In genomic region chr6:32196682-32197616, GRCh38 we compare ENCODE assay signal across 8 cellular contexts. TPM values are rescaled to one million over a fixed set of nuclear protein-coding genes. Genes with fewer than 3 reads are reported as not detected.
A peak's percentile ranks its signal among the peaks of the same experiment; 100 is the strongest.
DNase-seq lines count a peak whose midpoint lies in the region; ATAC-seq, FAIRE-seq and TF ChIP-seq lines count a peak whose summit lies in the region.

No MANE protein-coding gene starts in this region.

- H3K56ac ChIP-seq in IMR-90 (ENCODE audit: extremely low read depth, insufficient read depth, low read length), result peak overlapping the region; percentile 39; the same call in 1 of the 2 replicates

- intact Hi-C loops in IMR-90 (cut with micrococcal nuclease), result loop anchor here (2.0 kb wide), 1 partner anchor 48 kb away; no protein-coding TSS in a partner anchor

- H2BK120ac ChIP-seq in IMR-90 (ENCODE audit: low read depth, low read length), result peak overlapping the region; percentile 61

- H3K4ac ChIP-seq in IMR-90 (ENCODE audit: low read depth, low read length), result peak overlapping the region; percentile 96

- peak overlapping the region; percentile 94 for H3K27ac ChIP-seq in A549
- peak overlapping the region; percentile 94 for H3K27ac ChIP-seq in IMR-90 (ENCODE audit: insufficient read depth, low read length)
- H3K27ac ChIP-seq in astrocyte (ENCODE audit: low read depth, low read length), result peak overlapping the region; percentile 100
- peak overlapping the region; percentile 100 for H3K27ac ChIP-seq in iPS-20b (ENCODE audit: low read length)

- H3K9me3 ChIP-seq in A549 (no peaks in the 10 kb centered on the region), IMR-90 (ENCODE audit: control insufficient read depth, insufficient read depth, low read length) (no peaks in the 10 kb centered on the region), astrocyte (ENCODE audit: insufficient read depth, low read depth, low read length) (no peaks in the 10 kb centered on the region), iPS-20b (ENCODE audit: insufficient read depth, low read depth, low read length) (no peaks in the 10 kb centered on the region)

- dilution Hi-C loops in IMR-90 (cut with HindIII; ENCODE audit: low sequenced_read_pairs, unreplicated experiment), result no loop called here

- H3K23ac ChIP-seq in IMR-90 (ENCODE audit: low read depth, low read length), result peak overlapping the region; percentile 63

- H3K4me1 ChIP-seq in A549 (peaks cover 24% of the 10 kb centered on the region), IMR-90 (ENCODE audit: control insufficient read depth, insufficient read depth, low read length) (peaks cover 10% of the 10 kb centered on the region), astrocyte (ENCODE audit: insufficient read depth, low read length) (peaks cover 21% of the 10 kb centered on the region), iPS-20b (ENCODE audit: insufficient read depth, low read length) (peaks cover 17% of the 10 kb centered on the region; the same call in 1 of the 2 replicates)

- H3K4me3 ChIP-seq in A549 (peak overlapping the region; percentile 74), IMR-90 (ENCODE audit: insufficient read depth, low read depth, low read length) (peak overlapping the region; percentile 67), astrocyte (ENCODE audit: insufficient read depth, low read depth, low read length) (peak overlapping the region; percentile 81), iPS-20b (ENCODE audit: low read length) (peak overlapping the region; percentile 99)

- H3K79me2 ChIP-seq in astrocyte (ENCODE audit: insufficient read depth, low read length), result peaks cover 2% of the 10 kb centered on the region

- peak overlapping the region; percentile 91 for H3K9ac ChIP-seq in IMR-90 (ENCODE audit: low read depth, low read length)
- peak overlapping the region; percentile 99 for H3K9ac ChIP-seq in astrocyte (ENCODE audit: low read length)
- peak overlapping the region; percentile 100 for H3K9ac ChIP-seq in iPS-20b (ENCODE audit: low read depth, low read length)

- no peaks in the 10 kb centered on the region for H3K9me3 Mint-ChIP-seq in astrocyte (ENCODE audit: unreplicated experiment)

- TF ChIP-seq RAD21 in A549 (conservative IDR thresholded peaks at IDR 0.05 in 1 of 2, IDR thresholded peaks at IDR 0.05 in 1 of 2), result no peak
- TF ChIP-seq RAD21 in IMR-90 (IDR thresholded peaks at IDR 0.05; ENCODE audit: low read length), result no peak

- TF ChIP-seq POLR2A in A549 (IDR thresholded peaks at IDR 0.05; ENCODE audit: low read length) (no peak), IMR-90 (IDR thresholded peaks at IDR 0.05; ENCODE audit: low read depth, low read length) (no peak)

- peak overlapping the region; percentile 50; the same call in 1 of the 3 replicates for H2BK15ac ChIP-seq in IMR-90 (ENCODE audit: low read depth, low read length)

- H3K9me1 ChIP-seq in IMR-90 (ENCODE audit: insufficient read depth, low read length), result peaks cover 24% of the 10 kb centered on the region

- no peak for ATAC-seq in A549
- no peak for ATAC-seq in IMR-90 (ENCODE audit: low read depth)

- H3K27me3 ChIP-seq in IMR-90 (ENCODE audit: control insufficient read depth, insufficient read depth, low read length) (peaks cover 7% of the 10 kb centered on the region; the same call in 1 of the 2 replicates), astrocyte (ENCODE audit: insufficient read depth, low read length) (no peaks in the 10 kb centered on the region), iPS-20b (ENCODE audit: insufficient read depth, low read length) (no peaks in the 10 kb centered on the region)

- peaks cover 4% of the 10 kb centered on the region for H3K27me3 Mint-ChIP-seq in astrocyte (ENCODE audit: low read depth, unreplicated experiment)

- H4K8ac ChIP-seq in IMR-90 (ENCODE audit: low read depth in 2 of 2, low read length in 2 of 2), result peak overlapping the region; percentile 98 to 99

- DNase-seq in A549 (ENCODE audit: low read depth in 1 of 2, low spot score in 1 of 2) (peak in 1 of 2 experiments; percentile 35), IMR-90 (peak; percentile 12), astrocyte (ENCODE audit: low read depth) (peak; percentile 6), T-helper 9 cell (no peak), NCI-H1694 treated with DMSO at 0.1 percent for 48 hours (lab: John Stamatoyannopoulos, UW) (no peak)
- DNase-seq in stimulated activated CD8-positive, alpha-beta memory T cell treated with anti-CD3 and anti-CD28 coated beads, Interleukin-4, amount 100 ng/mL, for 48 hours, result peak; percentile 33
- no peak for DNase-seq in activated effector memory CD4-positive, alpha-beta T cell treated with Interleukin-2 at 50 U/mL for 16 hours

- H2BK20ac ChIP-seq in IMR-90 (ENCODE audit: low read depth, low read length), result peak overlapping the region; percentile 40; the same call in 1 of the 2 replicates

- H2AK5ac ChIP-seq in IMR-90 (ENCODE audit: low read depth, low read length), result peak overlapping the region; percentile 96

- H4K20me1 ChIP-seq in IMR-90 (ENCODE audit: insufficient read depth, low read length), result no peaks in the 10 kb centered on the region
- no peaks in the 10 kb centered on the region for H4K20me1 ChIP-seq in astrocyte (ENCODE audit: insufficient read depth, low read length)

- H3K4me3 Mint-ChIP-seq in astrocyte (ENCODE audit: unreplicated experiment), result peak overlapping the region; percentile 93

- no peak for FAIRE-seq in A549 (lab: Jason Lieb, UNC)
- no peak for FAIRE-seq in astrocyte (lab: Jason Lieb, UNC)

- H3K36me3 Mint-ChIP-seq in astrocyte (ENCODE audit: low read depth, unreplicated experiment), result no peaks in the 10 kb centered on the region

- CTCF ChIA-PET in A549 (lab: Yijun Ruan, JAX), result interaction anchor here (0.8 to 1.8 kb wide), 3 partner anchors 19 to 87 kb away, joined by 3 to 4 read pairs (median 3); no protein-coding TSS in a partner anchor
- CTCF ChIA-PET in IMR-90 (lab: Yijun Ruan, JAX), result no interaction called here

- POLR2A ChIA-PET in A549 (lab: Yijun Ruan, JAX) (no interaction called here), IMR-90 (lab: Charles Lee; ENCODE audit: unreplicated experiment) (no interaction called here)

- peak overlapping the region; percentile 85 for H2AK9ac ChIP-seq in IMR-90 (replicated peaks; ENCODE audit: low read depth, low read length, poor library complexity)

- peak overlapping the region; percentile 51; the same call in 1 of the 2 replicates for H3K18ac ChIP-seq in IMR-90 (ENCODE audit: low read depth, low read length)

- peak overlapping the region; percentile 91 for H2BK5ac ChIP-seq in IMR-90 (ENCODE audit: low read depth, low read length, poor library complexity, severe bottlenecking)

- in situ Hi-C loops in IMR-90 (cut with MboI; ENCODE audit: low sequenced_read_pairs), result loop anchor here (25.0 kb wide), 1 partner anchor 765 kb away; the partner anchor contains the start of genes BRD2 and HLA-DMA

- TF ChIP-seq CTCF in A549 (IDR thresholded peaks at IDR 0.05), result no peak
- TF ChIP-seq CTCF in IMR-90 (conservative IDR thresholded peaks at IDR 0.05; ENCODE audit: low read depth, low read length), result no peak
- no peak for TF ChIP-seq CTCF in astrocyte (IDR thresholded peaks at IDR 0.05; ENCODE audit: insufficient read depth, low read depth, low read length)

- H3K14ac ChIP-seq in IMR-90 (replicated peaks; ENCODE audit: low read depth, low read length), result peak overlapping the region; percentile 95

- peak overlapping the region; percentile 100 for H3K27ac Mint-ChIP-seq in astrocyte (ENCODE audit: unreplicated experiment)

- peak overlapping the region; percentile 76 for H3K4me2 ChIP-seq in A549
- peak overlapping the region; percentile 86 for H3K4me2 ChIP-seq in IMR-90 (ENCODE audit: low read depth, low read length)
- peak overlapping the region; percentile 94 for H3K4me2 ChIP-seq in astrocyte (ENCODE audit: low read length)

- H4K91ac ChIP-seq in IMR-90 (ENCODE audit: insufficient read depth, low read depth, low read length), result peak overlapping the region; percentile 94

- peaks cover 18% of the 10 kb centered on the region for H3K4me1 Mint-ChIP-seq in astrocyte (ENCODE audit: low read depth, unreplicated experiment)

- no TSS peak for BruUV-seq in IMR-90 (replicated peaks; lab: Mats Ljungman, UMichigan)

- H2AFZ ChIP-seq in IMR-90 (replicated peaks; ENCODE audit: low read length, poor library complexity), result peak overlapping the region; percentile 98
- H2AFZ ChIP-seq in astrocyte (ENCODE audit: low read depth, low read length), result peak overlapping the region; percentile 79

- no peaks in the 10 kb centered on the region for H3K36me3 ChIP-seq in IMR-90 (ENCODE audit: control insufficient read depth, insufficient read depth, low read length)
- no peaks in the 10 kb centered on the region for H3K36me3 ChIP-seq in astrocyte (ENCODE audit: insufficient read depth, low read length)
- H3K36me3 ChIP-seq in iPS-20b (ENCODE audit: insufficient read depth, low read depth, low read length), result no peaks in the 10 kb centered on the region

- H3K79me1 ChIP-seq in IMR-90 (ENCODE audit: low read depth in 1 of 2, low read length in 2 of 2), result peaks cover 10 to 29% of the 10 kb centered on the region in 2 experiments

- WGBS in A549 (ENCODE audit: missing lambda C conversion rate), result 94% methylated on average over 17 of the region's 28 CpGs
- 33% methylated on average over 12 of the region's 28 CpGs; no CpG with 5 or more reads in 1 of the 2 experiments for WGBS in IMR-90 (ENCODE audit: extremely low coverage in 2 of 2, insufficient read length in 1 of 2), 2 experiments

- no peak for TF ChIP-seq EP300 in A549 (IDR thresholded peaks at IDR 0.05)

- peak overlapping the region; percentile 77 for H4K5ac ChIP-seq in IMR-90 (ENCODE audit: low read depth, low read length)

RNA-seq across cellular contexts. Expression of gene GPSM3, which starts 4.5 kb away (rescaled TPM):
- polyA plus RNA-seq in A549 (2011; rRNA removed) (0.15 and 0.36 TPM in 2 replicates), A549 (2017; fragmentation: RNase III; extraction: RNeasy Plus Mini Kit Qiagen cat#74134 plus additional on column Dnase treatment) (0.19 to 0.30 TPM (median 0.22 TPM) in 3 replicates), IMR-90 (2012; rRNA removed) (9.8 and 12.2 TPM in 2 replicates)
- polyA plus RNA-seq in A549 (2012; cell fraction: cytosol; rRNA removed), result 0.34 and 0.66 TPM in 2 replicates
- 0.74 and 0.87 TPM in 2 replicates for polyA plus RNA-seq in A549 (2012; cell fraction: nucleus; rRNA removed)
- polyA minus RNA-seq in A549 (2011; rRNA and poly(A)+ RNA removed), result 0.19 and 0.29 TPM in 2 replicates
- total RNA-seq in IMR-90 (2012; rRNA removed) (3.0 and 3.9 TPM in 2 replicates), astrocyte (9.6 and 10.2 TPM in 2 replicates)
- 6.9 and 7.5 TPM in 2 replicates for polyA plus RNA-seq in IMR-90 (2012; cell fraction: cytosol; rRNA removed)
- 6.9 and 8.2 TPM in 2 replicates for polyA plus RNA-seq in IMR-90 (2012; cell fraction: nucleus; rRNA removed; ENCODE audit: low replicate concordance)

RNA-seq across cellular contexts. Expression of gene PBX2, which starts 6.9 kb away (rescaled TPM):
- polyA plus RNA-seq in A549 (2011; rRNA removed) (27.0 and 27.4 TPM in 2 replicates), A549 (2017; fragmentation: RNase III; extraction: RNeasy Plus Mini Kit Qiagen cat#74134 plus additional on column Dnase treatment) (24.8 to 32.5 TPM (median 30.8 TPM) in 3 replicates), IMR-90 (2012; rRNA removed) (56.8 and 58.0 TPM in 2 replicates)
- 27.1 and 31.5 TPM in 2 replicates for polyA plus RNA-seq in A549 (2012; cell fraction: cytosol; rRNA removed)
- polyA plus RNA-seq in A549 (2012; cell fraction: nucleus; rRNA removed), result 44.7 and 49.7 TPM in 2 replicates
- polyA minus RNA-seq in A549 (2011; rRNA and poly(A)+ RNA removed), result 20.5 and 22.7 TPM in 2 replicates
- total RNA-seq in IMR-90 (2012; rRNA removed) (13.9 and 17.7 TPM in 2 replicates), astrocyte (80.7 and 83.7 TPM in 2 replicates)
- polyA plus RNA-seq in IMR-90 (2012; cell fraction: cytosol; rRNA removed), result 28.8 and 42.1 TPM in 2 replicates
- 262 and 270 TPM in 2 replicates for polyA plus RNA-seq in IMR-90 (2012; cell fraction: nucleus; rRNA removed; ENCODE audit: low replicate concordance)

RNA-seq across cellular contexts. Expression of gene AGER, which starts 12.9 kb away (rescaled TPM):
- polyA plus RNA-seq in A549 (2011; rRNA removed) (1.4 and 1.6 TPM in 2 replicates), A549 (2017; fragmentation: RNase III; extraction: RNeasy Plus Mini Kit Qiagen cat#74134 plus additional on column Dnase treatment) (1.4 to 2.4 TPM (median 2.1 TPM) in 3 replicates), IMR-90 (2012; rRNA removed) (4.2 and 4.9 TPM in 2 replicates)
- 1.4 and 1.7 TPM in 2 replicates for polyA plus RNA-seq in A549 (2012; cell fraction: cytosol; rRNA removed)
- polyA plus RNA-seq in A549 (2012; cell fraction: nucleus; rRNA removed), result 12.0 and 13.3 TPM in 2 replicates
- polyA minus RNA-seq in A549 (2011; rRNA and poly(A)+ RNA removed), result 0.54 and 0.62 TPM in 2 replicates
- total RNA-seq in IMR-90 (2012; rRNA removed) (0.18 and 0.28 TPM in 2 replicates), astrocyte (7.5 and 9.9 TPM in 2 replicates)
- 1.1 and 2.2 TPM in 2 replicates for polyA plus RNA-seq in IMR-90 (2012; cell fraction: cytosol; rRNA removed)
- polyA plus RNA-seq in IMR-90 (2012; cell fraction: nucleus; rRNA removed; ENCODE audit: low replicate concordance), result 30.4 and 52.1 TPM in 2 replicates

RNA-seq across cellular contexts. Expression of gene RNF5, which starts 18.7 kb away (rescaled TPM):
- polyA plus RNA-seq in A549 (2011; rRNA removed) (49.1 and 54.1 TPM in 2 replicates), A549 (2017; fragmentation: RNase III; extraction: RNeasy Plus Mini Kit Qiagen cat#74134 plus additional on column Dnase treatment) (46.2 to 64.1 TPM (median 62.7 TPM) in 3 replicates), IMR-90 (2012; rRNA removed) (34.1 and 41.4 TPM in 2 replicates)
- 43.5 and 54.8 TPM in 2 replicates for polyA plus RNA-seq in A549 (2012; cell fraction: cytosol; rRNA removed)
- polyA plus RNA-seq in A549 (2012; cell fraction: nucleus; rRNA removed), result 24.8 and 27.2 TPM in 2 replicates
- 26.5 and 26.8 TPM in 2 replicates for polyA minus RNA-seq in A549 (2011; rRNA and poly(A)+ RNA removed)
- total RNA-seq in IMR-90 (2012; rRNA removed) (18.8 and 28.1 TPM in 2 replicates), astrocyte (59.0 and 60.0 TPM in 2 replicates)
- 33.4 and 41.0 TPM in 2 replicates for polyA plus RNA-seq in IMR-90 (2012; cell fraction: cytosol; rRNA removed)
- polyA plus RNA-seq in IMR-90 (2012; cell fraction: nucleus; rRNA removed; ENCODE audit: low replicate concordance), result 16.1 and 29.7 TPM in 2 replicates

RNA-seq across cellular contexts. Expression of gene AGPAT1, which starts 21.1 kb away (rescaled TPM):
- polyA plus RNA-seq in A549 (2011; rRNA removed) (40.6 and 50.0 TPM in 2 replicates), A549 (2017; fragmentation: RNase III; extraction: RNeasy Plus Mini Kit Qiagen cat#74134 plus additional on column Dnase treatment) (28.7 to 30.0 TPM (median 29.4 TPM) in 3 replicates), IMR-90 (2012; rRNA removed) (116 and 126 TPM in 2 replicates)
- polyA plus RNA-seq in A549 (2012; cell fraction: cytosol; rRNA removed), result 47.2 and 63.8 TPM in 2 replicates
- 51.0 and 53.0 TPM in 2 replicates for polyA plus RNA-seq in A549 (2012; cell fraction: nucleus; rRNA removed)
- 85.6 and 105 TPM in 2 replicates for polyA minus RNA-seq in A549 (2011; rRNA and poly(A)+ RNA removed)
- total RNA-seq in IMR-90 (2012; rRNA removed) (27.2 TPM in 2 replicates), astrocyte (94.8 and 98.1 TPM in 2 replicates)
- 104 and 146 TPM in 2 replicates for polyA plus RNA-seq in IMR-90 (2012; cell fraction: cytosol; rRNA removed)
- polyA plus RNA-seq in IMR-90 (2012; cell fraction: nucleus; rRNA removed; ENCODE audit: low replicate concordance), result 76.1 and 123 TPM in 2 replicates

Comparison
In these comparisons a context has a peak if more than half of its experiments do, and no peak if none do; other contexts are left out.
1. DNase-seq: peak in IMR-90 (single experiment), astrocyte (single experiment) and stimulated activated CD8-positive, alpha-beta memory T cell treated with anti-CD3 and anti-CD28 coated beads, Interleukin-4, amount 100 ng/mL, for 48 hours (single experiment); none in T-helper 9 cell (single experiment), activated effector memory CD4-positive, alpha-beta T cell treated with Interleukin-2 at 50 U/mL for 16 hours (single experiment) and NCI-H1694 treated with DMSO at 0.1 percent for 48 hours (single experiment).
2. Peak in every context shown above with its lines, with median percentiles within 50 percentile points of each other: H3K27ac ChIP-seq, H3K4me2 ChIP-seq, H3K4me3 ChIP-seq and H3K9ac ChIP-seq.